Comparison of ENCODE assay signal across 8 cellular contexts in the genomic region with DNA sequence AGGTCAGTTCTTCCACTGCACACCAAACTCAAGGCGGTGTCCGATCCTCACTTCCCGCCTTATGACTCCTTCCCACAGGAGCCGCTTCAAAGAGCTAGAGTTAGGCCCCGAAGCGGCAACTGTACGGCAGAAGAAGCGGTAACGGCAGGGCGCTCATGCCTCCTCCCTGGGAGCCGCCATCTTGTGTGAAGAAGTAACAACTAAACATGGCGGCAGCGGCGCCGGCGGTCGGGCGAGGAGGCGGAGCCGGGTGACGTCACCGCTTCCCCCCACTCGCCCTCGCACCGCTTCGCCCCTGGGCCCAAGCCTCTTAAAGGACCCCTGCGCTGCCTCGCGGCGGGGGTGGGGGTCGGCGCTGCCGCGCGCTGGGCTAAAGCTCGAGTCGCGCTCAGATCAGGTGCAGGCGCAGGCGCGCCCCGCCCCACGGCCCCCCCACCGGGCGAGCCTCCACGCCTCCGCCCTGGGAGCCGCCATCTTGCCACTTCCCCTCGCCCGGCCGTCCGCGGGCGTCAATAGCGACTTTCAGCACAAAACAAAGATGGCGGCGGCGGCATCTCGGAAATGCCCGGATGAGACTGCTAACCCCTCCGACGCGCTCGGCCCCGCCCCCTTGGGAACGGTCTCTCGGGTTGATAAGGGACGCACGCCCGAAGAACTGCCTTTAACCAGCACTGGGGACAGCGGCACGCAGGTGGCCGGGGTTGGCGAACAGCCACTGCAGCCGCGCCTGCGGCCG. TPM values are rescaled to one million over a fixed set of nuclear protein-coding genes. Genes with fewer than 3 reads are reported as not detected.
DNase-seq lines count a peak whose midpoint lies in the region; FAIRE-seq and TF ChIP-seq lines count a peak whose summit lies in the region.

TSS of gene HCFC1 (minus strand) at position 187 of the 736 bp plus-strand sequence. CDS start 978 bp downstream, outside the sequence.

- peak; percentile 97 for FAIRE-seq in endothelial cell of umbilical vein (lab: Jason Lieb, UNC)

- no TSS peak for BruUV-seq in endothelial cell of umbilical vein (replicated peaks; lab: Mats Ljungman, UMichigan)

- no peaks in the 10 kb centered on the region for H3K9me3 ChIP-seq in NT2/D1 (ENCODE audit: insufficient read depth, low read length)
- H3K9me3 ChIP-seq in endothelial cell of umbilical vein (replicated peaks; ENCODE audit: control insufficient read depth, insufficient read depth, low read length) = no peaks in the 10 kb centered on the region
- no peaks in the 10 kb centered on the region for H3K9me3 ChIP-seq in mononuclear cell (ENCODE audit: low read depth, low read length)

- CTCF ChIA-PET in endothelial cell of umbilical vein (lab: Charles Lee) = interaction anchor here (1.0 to 1.2 kb wide), 3 partner anchors 9 to 403 kb away, joined by 3 read pairs; partner anchors contain the start of gene FLNA

- H3K9ac ChIP-seq in NT2/D1 (ENCODE audit: insufficient read length, low read depth) (peak within 1 kb of the TSS; percentile 95), endothelial cell of umbilical vein (replicated peaks; ENCODE audit: extremely low read depth, insufficient read depth, low read length) (peak within 1 kb of the TSS; percentile 97)

- TF ChIP-seq CTCF in GM20000 (IDR thresholded peaks at IDR 0.05; ENCODE audit: extremely low read depth, missing control alignments) (no peak), endothelial cell of umbilical vein (IDR thresholded peaks at IDR 0.05; ENCODE audit: extremely low read depth in 1 of 2, insufficient read depth in 1 of 2, low read depth in 1 of 2, low read length in 2 of 2) (no peak)

- H3K36me3 ChIP-seq in NT2/D1 (ENCODE audit: insufficient read depth, insufficient read length, low read length) (peaks cover 29% of the 10 kb centered on the region), endothelial cell of umbilical vein (ENCODE audit: control insufficient read depth in 2 of 2, extremely low read depth in 1 of 2, insufficient read depth in 2 of 2, low read length in 2 of 2) (no peaks in the 10 kb centered on the region)

- peaks cover 45% of the 10 kb centered on the region for H3K79me2 ChIP-seq in endothelial cell of umbilical vein (ENCODE audit: control insufficient read depth, insufficient read depth, low read length)

- H3K27me3 ChIP-seq in NT2/D1 (ENCODE audit: insufficient read depth, insufficient read length) = no peaks in the 10 kb centered on the region
- H3K27me3 ChIP-seq in endothelial cell of umbilical vein (ENCODE audit: control insufficient read depth in 2 of 2, insufficient read depth in 2 of 2, low read length in 2 of 2) = no peaks in the 10 kb centered on the region
- no peaks in the 10 kb centered on the region for H3K27me3 ChIP-seq in mononuclear cell (ENCODE audit: insufficient read depth, low read length)

- H3K4me3 ChIP-seq in NT2/D1 (ENCODE audit: insufficient read length, low read depth) (peak within 1 kb of the TSS; percentile 82), endothelial cell of umbilical vein (replicated peaks in 1 of 3; ENCODE audit: insufficient read depth in 1 of 3, low read depth in 1 of 3, low read length in 3 of 3) (peak within 1 kb of the TSS; percentile 47 to 76 (median 74)), mononuclear cell (ENCODE audit: low read length) (peak within 1 kb of the TSS; percentile 90)

- POLR2A ChIA-PET in endothelial cell of umbilical vein (lab: Charles Lee) = interaction anchor here (1.3 kb wide), 1 partner anchor 47 kb away, joined by 3 read pairs; no protein-coding TSS in a partner anchor

- dilution Hi-C loops in endothelial cell of umbilical vein (cut with MboI; ENCODE audit: extremely low pct_ligation_motif_present, low sequenced_read_pairs) = no loop called here

- peak within 1 kb of the TSS; percentile 37 for H3K4me2 ChIP-seq in endothelial cell of umbilical vein (ENCODE audit: insufficient read depth, low read length)

- DNase-seq in COLO668 (lab: John Stamatoyannopoulos, UW; ENCODE audit: unreplicated experiment) (peak; percentile 96), GM20000 (ENCODE audit: low spot score) (peak; percentile 81), HT-29 (ENCODE audit: low spot score) (peak; percentile 96), NT2/D1 (ENCODE audit: low read depth, low spot score) (peak; percentile 70), endothelial cell of umbilical vein (ENCODE audit: low read depth, low spot score) (peak; percentile 87)
- peak; percentile 89 for DNase-seq in activated CD8-positive, alpha-beta memory T cell treated with anti-CD3 and anti-CD28 coated beads, Interleukin-2, amount 50 U/mL, for 48 hours
- peak; percentile 81 to 88 for DNase-seq in stimulated activated CD8-positive, alpha-beta memory T cell treated with anti-CD3 and anti-CD28 coated beads, Interleukin-4, amount 100 ng/mL, for 1 hour (ENCODE audit: low read depth in 2 of 2, low spot score in 1 of 2)

- H3K9me1 ChIP-seq in endothelial cell of umbilical vein (replicated peaks; ENCODE audit: control insufficient read depth, extremely low read depth, insufficient read depth, low read length) = no peaks in the 10 kb centered on the region

- TF ChIP-seq POLR2A in endothelial cell of umbilical vein (IDR thresholded peaks at IDR 0.05; ENCODE audit: low read depth, low read length) = no peak

- H3K4me1 ChIP-seq in NT2/D1 (ENCODE audit: insufficient read depth, insufficient read length) = peaks cover 4% of the 10 kb centered on the region
- H3K4me1 ChIP-seq in endothelial cell of umbilical vein (ENCODE audit: control insufficient read depth, extremely low read depth, insufficient read depth, low read length) = peaks cover 45% of the 10 kb centered on the region
- H3K4me1 ChIP-seq in mononuclear cell (ENCODE audit: insufficient read depth, low read length) = peaks cover 52% of the 10 kb centered on the region

- H3K27ac ChIP-seq in endothelial cell of umbilical vein (ENCODE audit: insufficient read depth, low read depth, low read length) = peak within 1 kb of the TSS; percentile 98

- H2AFZ ChIP-seq in endothelial cell of umbilical vein (ENCODE audit: low read depth, low read length) = no peak within 1 kb of the TSS

- H4K20me1 ChIP-seq in endothelial cell of umbilical vein (replicated peaks; ENCODE audit: control insufficient read depth, extremely low read depth, insufficient read depth, low read length) = no peaks in the 10 kb centered on the region

- intact Hi-C loops in endothelial cell of umbilical vein (cut with micrococcal nuclease) = loop anchor here (1.0 kb wide), 4 partner anchors 43 to 407 kb away; partner anchors contain the start of genes IRAK1 and MECP2

TF ChIP-seq in endothelial cell of umbilical vein, 7 proteins besides CTCF, POLR2A, EP300 and RAD21:
- TF ChIP-seq EZH2 (IDR thresholded peaks at IDR 0.05; ENCODE audit: borderline replicate concordance, low read depth, low read length, severe bottlenecking) (no peak), JUN (IDR thresholded peaks at IDR 0.05; ENCODE audit: borderline replicate concordance, insufficient read depth, insufficient read length, low read depth) (peak; percentile 27)

RNA-seq across cellular contexts. Expression of gene HCFC1, which starts in this region (rescaled TPM):
- 106 and 124 TPM in 2 replicates for total RNA-seq in HT-29 (2014; rRNA removed; shearing (Covaris generic))
- total RNA-seq in endothelial cell of umbilical vein (80.9 and 85.9 TPM in 2 replicates), mononuclear cell (26.4 TPM)
- polyA plus RNA-seq in endothelial cell of umbilical vein = 14.6 and 15.9 TPM in 2 replicates
- polyA plus RNA-seq in endothelial cell of umbilical vein (2011; cell fraction: cytosol; rRNA removed) = 18.6 and 20.1 TPM in 2 replicates
- 41.9 and 48.6 TPM in 2 replicates for polyA plus RNA-seq in endothelial cell of umbilical vein (2011; cell fraction: nucleus; rRNA removed)
- polyA plus RNA-seq in endothelial cell of umbilical vein (2012) = 29.3 and 31.0 TPM in 2 replicates
- polyA minus RNA-seq in endothelial cell of umbilical vein = 19.1 and 19.8 TPM in 2 replicates
- polyA minus RNA-seq in endothelial cell of umbilical vein (2011; cell fraction: cytosol; rRNA and poly(A)+ RNA removed) = 33.4 TPM
- 23.1 and 34.0 TPM in 2 replicates for polyA minus RNA-seq in endothelial cell of umbilical vein (2011; cell fraction: nucleus; rRNA and poly(A)+ RNA removed)

Comparison
In these comparisons a context has a peak if more than half of its experiments do, and no peak if none do; other contexts are left out.
1. Peak in every context shown above with its lines: DNase-seq, H3K4me3 ChIP-seq and H3K27ac ChIP-seq.